Comparison of ENCODE assay signal across 8 cellular contexts in the genomic region with DNA sequence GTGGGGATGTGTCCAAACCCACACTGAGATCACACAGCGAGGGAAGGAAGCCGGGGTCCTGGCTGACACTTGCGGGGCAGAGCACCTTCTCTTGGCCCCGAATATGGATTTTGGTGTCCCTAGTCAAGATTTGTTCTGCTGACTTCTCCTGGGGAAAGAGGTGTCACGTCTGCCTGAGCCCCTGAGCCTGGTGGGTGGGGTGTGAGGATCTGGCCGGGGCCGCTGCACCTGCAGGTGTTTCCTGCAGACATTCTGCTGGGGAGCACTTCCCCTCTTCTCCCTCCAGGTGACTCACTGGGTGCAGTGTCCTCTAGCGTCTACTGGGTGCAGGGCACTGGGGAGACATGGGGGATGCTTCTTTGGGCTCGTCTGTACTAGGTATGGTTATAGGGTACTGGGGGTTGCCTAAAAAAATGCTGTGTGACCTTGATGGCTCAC.
A peak's percentile ranks its signal among the peaks of the same experiment; 100 is the strongest.
DNase-seq lines count a peak whose midpoint lies in the region; ATAC-seq and TF ChIP-seq lines count a peak whose summit lies in the region.

No MANE protein-coding gene starts in this region.

- H3K4me3 ChIP-seq in muscle layer of colon (ENCODE audit: low read depth in 1 of 2, low read length in 2 of 2) (no peak overlapping the region), tibial artery (no peak overlapping the region)

- H3K4me1 Mint-ChIP-seq in activated naive CD8-positive, alpha-beta T cell treated with anti-CD3 and anti-CD28 coated beads, Interleukin-2, amount 10 ng/mL, durations not matched to agents 7 days and 5 days = peaks cover 67% of the 10 kb centered on the region

- H3K36me3 ChIP-seq in muscle layer of colon (ENCODE audit: insufficient read depth, low read length) (no peaks in the 10 kb centered on the region), tibial artery (no peaks in the 10 kb centered on the region)

- H3K4me1 ChIP-seq in muscle layer of colon (ENCODE audit: insufficient read depth, low read length) (peaks cover 43% of the 10 kb centered on the region), tibial artery (peaks cover 0 to 98% (median 54%) of the 10 kb centered on the region in 4 donors)

- peak overlapping the region; percentile 98 for H3K27ac Mint-ChIP-seq in activated naive CD8-positive, alpha-beta T cell treated with anti-CD3 and anti-CD28 coated beads, Interleukin-2, amount 10 ng/mL, durations not matched to agents 7 days and 5 days

- H3K9me3 ChIP-seq in muscle layer of colon (ENCODE audit: low read length) (no peaks in the 10 kb centered on the region), tibial artery (no peaks in the 10 kb centered on the region)

- intact Hi-C loops in tibial artery (cut with DNase I; ENCODE audit: low total_unique reads) = no loop called here

- peak overlapping the region; percentile 88 for H3K4me3 Mint-ChIP-seq in activated naive CD8-positive, alpha-beta T cell treated with anti-CD3 and anti-CD28 coated beads, Interleukin-2, amount 10 ng/mL, durations not matched to agents 7 days and 5 days

- H3K27me3 ChIP-seq in muscle layer of colon (ENCODE audit: control insufficient read depth in 1 of 2, insufficient read depth in 2 of 2, low read length in 2 of 2) (no peaks in the 10 kb centered on the region), tibial artery (no peaks in the 10 kb centered on the region)

- POLR2A ChIA-PET in activated naive CD8-positive, alpha-beta T cell treated with anti-CD3 and anti-CD28 coated beads, Interleukin-2, amount 10 ng/mL, durations not matched to agents 7 days and 5 days (lab: Charles Lee) = interaction anchor here (0.6 to 3.9 kb wide), 10 partner anchors 13 to 566 kb away, joined by 3 to 25 read pairs (median 6); a partner anchor contains a TSS

- H3K9ac ChIP-seq in muscle layer of colon (ENCODE audit: low read length) = no peak overlapping the region

- H3K36me3 Mint-ChIP-seq in activated naive CD8-positive, alpha-beta T cell treated with anti-CD3 and anti-CD28 coated beads, Interleukin-2, amount 10 ng/mL, durations not matched to agents 7 days and 5 days = peaks cover 4% of the 10 kb centered on the region

- TF ChIP-seq CTCF in tibial artery (IDR thresholded peaks at IDR 0.05) = no peak

- DNase-seq in NCI-H1436 (lab: John Stamatoyannopoulos, UW) (peak; percentile 39), NCI-H1436 treated with DMSO at 0.1 percent for 48 hours (lab: John Stamatoyannopoulos, UW) (no peak), SKM-1 (lab: John Stamatoyannopoulos, UW; ENCODE audit: unreplicated experiment) (peak; percentile 23), tibial artery (no peak), DMS153 treated with DMSO at 0.1 percent for 48 hours (lab: John Stamatoyannopoulos, UW; ENCODE audit: unreplicated experiment) (no peak)
- peak; percentile 73 for DNase-seq in activated naive CD8-positive, alpha-beta T cell treated with anti-CD3 and anti-CD28 coated beads, Interleukin-2, amount 10 ng/mL, durations not matched to agents 7 days and 5 days

- ATAC-seq in HG03066 (IDR thresholded peaks at IDR 0.05; ENCODE audit: low read depth, unreplicated experiment) = peak; percentile 75
- peak; percentile 78 for ATAC-seq in activated naive CD8-positive, alpha-beta T cell treated with anti-CD3 and anti-CD28 coated beads, Interleukin-2, amount 10 ng/mL, durations not matched to agents 7 days and 5 days (ENCODE audit: low read depth)

- peaks cover 15% of the 10 kb centered on the region for H3K27me3 Mint-ChIP-seq in activated naive CD8-positive, alpha-beta T cell treated with anti-CD3 and anti-CD28 coated beads, Interleukin-2, amount 10 ng/mL, durations not matched to agents 7 days and 5 days

- no peaks in the 10 kb centered on the region for H3K9me3 Mint-ChIP-seq in activated naive CD8-positive, alpha-beta T cell treated with anti-CD3 and anti-CD28 coated beads, Interleukin-2, amount 10 ng/mL, durations not matched to agents 7 days and 5 days

- H3K27ac ChIP-seq in muscle layer of colon (ENCODE audit: low read depth, low read length) (peak overlapping the region; percentile 54), tibial artery (peak overlapping the region; percentile 77 to 80)

Comparison
In these comparisons a context has a peak if more than half of its experiments do, and no peak if none do; other contexts are left out.
1. DNase-seq: peak in NCI-H1436 (single experiment), SKM-1 (single experiment) and activated naive CD8-positive, alpha-beta T cell treated with anti-CD3 and anti-CD28 coated beads, Interleukin-2, amount 10 ng/mL, durations not matched to agents 7 days and 5 days (single experiment); none in NCI-H1436 treated with DMSO at 0.1 percent for 48 hours (single experiment), tibial artery (0 of 2) and DMS153 treated with DMSO at 0.1 percent for 48 hours (single experiment).